Comparison of ENCODE assay signal across 6 cellular contexts in genomic region chr1:89800718-89801117, GRCh38.
"Had no signal": no experiment of that assay in that cellular context is flagged by ENCODE, and none has a peak within 500 bp of the region (broad histone marks: within the 10 kb centered on the region; RNA-seq: fewer than 3 reads in every experiment).

No MANE protein-coding gene starts in this region.

- FAIRE-seq: G401.6, GM12878, GM18507, GM19239 had no signal

- DNase-seq: GDM1, GF-D8 had no signal

- H3K4me3 ChIP-seq: GM12878 had no signal
